1 cellular context compared by ENCODE assay signal in genomic region chr11:65421204-65422103, GRCh38.
TF ChIP-seq lines count a peak whose summit lies in the region.

No MANE protein-coding gene starts in this region.

TF ChIP-seq in HepG2, 621 proteins besides CTCF, POLR2A, EP300 and RAD21 (continues in another document):
- TF ChIP-seq, protein P1, sequence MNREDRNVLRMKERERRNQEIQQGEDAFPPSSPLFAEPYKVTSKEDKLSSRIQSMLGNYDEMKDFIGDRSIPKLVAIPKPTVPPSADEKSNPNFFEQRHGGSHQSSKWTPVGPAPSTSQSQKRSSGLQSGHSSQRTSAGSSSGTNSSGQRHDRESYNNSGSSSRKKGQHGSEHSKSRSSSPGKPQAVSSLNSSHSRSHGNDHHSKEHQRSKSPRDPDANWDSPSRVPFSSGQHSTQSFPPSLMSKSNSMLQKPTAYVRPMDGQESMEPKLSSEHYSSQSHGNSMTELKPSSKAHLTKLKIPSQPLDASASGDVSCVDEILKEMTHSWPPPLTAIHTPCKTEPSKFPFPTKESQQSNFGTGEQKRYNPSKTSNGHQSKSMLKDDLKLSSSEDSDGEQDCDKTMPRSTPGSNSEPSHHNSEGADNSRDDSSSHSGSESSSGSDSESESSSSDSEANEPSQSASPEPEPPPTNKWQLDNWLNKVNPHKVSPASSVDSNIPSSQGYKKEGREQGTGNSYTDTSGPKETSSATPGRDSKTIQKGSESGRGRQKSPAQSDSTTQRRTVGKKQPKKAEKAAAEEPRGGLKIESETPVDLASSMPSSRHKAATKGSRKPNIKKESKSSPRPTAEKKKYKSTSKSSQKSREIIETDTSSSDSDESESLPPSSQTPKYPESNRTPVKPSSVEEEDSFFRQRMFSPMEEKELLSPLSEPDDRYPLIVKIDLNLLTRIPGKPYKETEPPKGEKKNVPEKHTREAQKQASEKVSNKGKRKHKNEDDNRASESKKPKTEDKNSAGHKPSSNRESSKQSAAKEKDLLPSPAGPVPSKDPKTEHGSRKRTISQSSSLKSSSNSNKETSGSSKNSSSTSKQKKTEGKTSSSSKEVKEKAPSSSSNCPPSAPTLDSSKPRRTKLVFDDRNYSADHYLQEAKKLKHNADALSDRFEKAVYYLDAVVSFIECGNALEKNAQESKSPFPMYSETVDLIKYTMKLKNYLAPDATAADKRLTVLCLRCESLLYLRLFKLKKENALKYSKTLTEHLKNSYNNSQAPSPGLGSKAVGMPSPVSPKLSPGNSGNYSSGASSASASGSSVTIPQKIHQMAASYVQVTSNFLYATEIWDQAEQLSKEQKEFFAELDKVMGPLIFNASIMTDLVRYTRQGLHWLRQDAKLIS (CRISPR knock-in tag; IDR thresholded peaks at IDR 0.05) = peak; percentile 89
- no peak; the same call in 1 of the 2 replicates for TF ChIP-seq KDM5B (CRISPR knock-in tag; IDR thresholded peaks at IDR 0.05; ENCODE audit: borderline replicate concordance)
- TF ChIP-seq ATF2 (CRISPR knock-in tag; IDR thresholded peaks at IDR 0.05) = peak; percentile 86
- TF ChIP-seq, protein P2, sequence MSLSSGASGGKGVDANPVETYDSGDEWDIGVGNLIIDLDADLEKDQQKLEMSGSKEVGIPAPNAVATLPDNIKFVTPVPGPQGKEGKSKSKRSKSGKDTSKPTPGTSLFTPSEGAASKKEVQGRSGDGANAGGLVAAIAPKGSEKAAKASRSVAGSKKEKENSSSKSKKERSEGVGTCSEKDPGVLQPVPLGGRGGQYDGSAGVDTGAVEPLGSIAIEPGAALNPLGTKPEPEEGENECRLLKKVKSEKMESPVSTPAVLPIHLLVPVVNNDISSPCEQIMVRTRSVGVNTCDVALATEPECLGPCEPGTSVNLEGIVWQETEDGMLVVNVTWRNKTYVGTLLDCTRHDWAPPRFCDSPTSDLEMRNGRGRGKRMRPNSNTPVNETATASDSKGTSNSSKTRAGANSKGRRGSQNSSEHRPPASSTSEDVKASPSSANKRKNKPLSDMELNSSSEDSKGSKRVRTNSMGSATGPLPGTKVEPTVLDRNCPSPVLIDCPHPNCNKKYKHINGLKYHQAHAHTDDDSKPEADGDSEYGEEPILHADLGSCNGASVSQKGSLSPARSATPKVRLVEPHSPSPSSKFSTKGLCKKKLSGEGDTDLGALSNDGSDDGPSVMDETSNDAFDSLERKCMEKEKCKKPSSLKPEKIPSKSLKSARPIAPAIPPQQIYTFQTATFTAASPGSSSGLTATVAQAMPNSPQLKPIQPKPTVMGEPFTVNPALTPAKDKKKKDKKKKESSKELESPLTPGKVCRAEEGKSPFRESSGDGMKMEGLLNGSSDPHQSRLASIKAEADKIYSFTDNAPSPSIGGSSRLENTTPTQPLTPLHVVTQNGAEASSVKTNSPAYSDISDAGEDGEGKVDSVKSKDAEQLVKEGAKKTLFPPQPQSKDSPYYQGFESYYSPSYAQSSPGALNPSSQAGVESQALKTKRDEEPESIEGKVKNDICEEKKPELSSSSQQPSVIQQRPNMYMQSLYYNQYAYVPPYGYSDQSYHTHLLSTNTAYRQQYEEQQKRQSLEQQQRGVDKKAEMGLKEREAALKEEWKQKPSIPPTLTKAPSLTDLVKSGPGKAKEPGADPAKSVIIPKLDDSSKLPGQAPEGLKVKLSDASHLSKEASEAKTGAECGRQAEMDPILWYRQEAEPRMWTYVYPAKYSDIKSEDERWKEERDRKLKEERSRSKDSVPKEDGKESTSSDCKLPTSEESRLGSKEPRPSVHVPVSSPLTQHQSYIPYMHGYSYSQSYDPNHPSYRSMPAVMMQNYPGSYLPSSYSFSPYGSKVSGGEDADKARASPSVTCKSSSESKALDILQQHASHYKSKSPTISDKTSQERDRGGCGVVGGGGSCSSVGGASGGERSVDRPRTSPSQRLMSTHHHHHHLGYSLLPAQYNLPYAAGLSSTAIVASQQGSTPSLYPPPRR (CRISPR knock-in tag; IDR thresholded peaks at IDR 0.05; ENCODE audit: borderline replicate concordance) = 0 out of 2 replicates have a peak, but pooled peaks have one; percentile 31
- TF ChIP-seq, protein P3, sequence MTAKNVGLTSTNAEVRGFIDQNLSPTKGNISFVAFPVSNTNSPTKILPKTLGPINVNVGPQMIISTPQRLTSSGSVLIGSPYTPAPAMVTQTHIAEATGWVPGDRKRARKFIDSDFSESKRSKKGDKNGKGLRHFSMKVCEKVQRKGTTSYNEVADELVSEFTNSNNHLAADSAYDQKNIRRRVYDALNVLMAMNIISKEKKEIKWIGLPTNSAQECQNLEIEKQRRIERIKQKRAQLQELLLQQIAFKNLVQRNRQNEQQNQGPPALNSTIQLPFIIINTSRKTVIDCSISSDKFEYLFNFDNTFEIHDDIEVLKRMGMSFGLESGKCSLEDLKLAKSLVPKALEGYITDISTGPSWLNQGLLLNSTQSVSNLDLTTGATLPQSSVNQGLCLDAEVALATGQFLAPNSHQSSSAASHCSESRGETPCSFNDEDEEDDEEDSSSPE (CRISPR knock-in tag; IDR thresholded peaks at IDR 0.05) = peak; percentile 28; the same call in 1 of the 2 replicates
- TF ChIP-seq NAIF1 (CRISPR knock-in tag; IDR thresholded peaks at IDR 0.05; ENCODE audit: borderline replicate concordance) = no peak
- no peak for TF ChIP-seq ZNF766 (CRISPR knock-in tag; IDR thresholded peaks at IDR 0.05; ENCODE audit: borderline replicate concordance)
- TF ChIP-seq, protein P4, sequence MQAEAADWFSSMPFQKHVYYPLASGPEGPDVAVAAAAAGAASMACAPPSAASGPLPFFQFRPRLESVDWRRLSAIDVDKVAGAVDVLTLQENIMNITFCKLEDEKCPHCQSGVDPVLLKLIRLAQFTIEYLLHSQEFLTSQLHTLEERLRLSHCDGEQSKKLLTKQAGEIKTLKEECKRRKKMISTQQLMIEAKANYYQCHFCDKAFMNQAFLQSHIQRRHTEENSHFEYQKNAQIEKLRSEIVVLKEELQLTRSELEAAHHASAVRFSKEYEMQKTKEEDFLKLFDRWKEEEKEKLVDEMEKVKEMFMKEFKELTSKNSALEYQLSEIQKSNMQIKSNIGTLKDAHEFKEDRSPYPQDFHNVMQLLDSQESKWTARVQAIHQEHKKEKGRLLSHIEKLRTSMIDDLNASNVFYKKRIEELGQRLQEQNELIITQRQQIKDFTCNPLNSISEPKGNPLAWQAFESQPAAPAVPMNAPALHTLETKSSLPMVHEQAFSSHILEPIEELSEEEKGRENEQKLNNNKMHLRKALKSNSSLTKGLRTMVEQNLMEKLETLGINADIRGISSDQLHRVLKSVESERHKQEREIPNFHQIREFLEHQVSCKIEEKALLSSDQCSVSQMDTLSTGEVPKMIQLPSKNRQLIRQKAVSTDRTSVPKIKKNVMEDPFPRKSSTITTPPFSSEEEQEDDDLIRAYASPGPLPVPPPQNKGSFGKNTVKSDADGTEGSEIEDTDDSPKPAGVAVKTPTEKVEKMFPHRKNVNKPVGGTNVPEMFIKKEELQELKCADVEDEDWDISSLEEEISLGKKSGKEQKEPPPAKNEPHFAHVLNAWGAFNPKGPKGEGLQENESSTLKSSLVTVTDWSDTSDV (CRISPR knock-in tag; IDR thresholded peaks at IDR 0.05) = 0 out of 2 replicates have a peak, but pooled peaks have one; percentile 76
- no peak for TF ChIP-seq NFATC3 (CRISPR knock-in tag; IDR thresholded peaks at IDR 0.05)
- peak; percentile 77 for TF ChIP-seq POLR2AphosphoS5 (IDR thresholded peaks at IDR 0.05; ENCODE audit: low read depth, low read length)
- TF ChIP-seq SSRP1 (CRISPR knock-in tag; IDR thresholded peaks at IDR 0.05) = peak; percentile 29; the same call in 1 of the 2 replicates
- TF ChIP-seq BRD4 (CRISPR knock-in tag; IDR thresholded peaks at IDR 0.05) = peak; percentile 97
- TF ChIP-seq ZNF574 (CRISPR knock-in tag; IDR thresholded peaks at IDR 0.05) = peak; percentile 82
- TF ChIP-seq MTERF4 (CRISPR knock-in tag; IDR thresholded peaks at IDR 0.05) = peak; percentile 17
- 0 out of 2 replicates have a peak, but pooled peaks have one; percentile 36 for TF ChIP-seq GZF1 (CRISPR knock-in tag; IDR thresholded peaks at IDR 0.05)
- peak; percentile 96 for TF ChIP-seq FOSL2 (CRISPR knock-in tag; IDR thresholded peaks at IDR 0.05)
- TF ChIP-seq CAMTA2 (CRISPR knock-in tag; IDR thresholded peaks at IDR 0.05; ENCODE audit: borderline replicate concordance) = no peak
- peak; percentile 80 for TF ChIP-seq HOXA5 (CRISPR knock-in tag; IDR thresholded peaks at IDR 0.05)
- TF ChIP-seq RNF219 (CRISPR knock-in tag; IDR thresholded peaks at IDR 0.05) = 0 out of 2 replicates have a peak, but pooled peaks have one; percentile 10
- peak; percentile 67; the same call in 1 of the 2 replicates for TF ChIP-seq ZFX (CRISPR knock-in tag; IDR thresholded peaks at IDR 0.05; ENCODE audit: low read depth)
- peak; percentile 58 for TF ChIP-seq PAXIP1 (CRISPR knock-in tag; conservative IDR thresholded peaks at IDR 0.05)
- TF ChIP-seq IRF9 (CRISPR knock-in tag; IDR thresholded peaks at IDR 0.05; ENCODE audit: borderline replicate concordance) = peak; percentile 54; the same call in 1 of the 2 replicates
- TF ChIP-seq NR2C2 (CRISPR knock-in tag; IDR thresholded peaks at IDR 0.05; ENCODE audit: borderline replicate concordance) = peak; percentile 60; the same call in 1 of the 2 replicates
- TF ChIP-seq TAF1 (CRISPR knock-in tag; IDR thresholded peaks at IDR 0.05) = peak; percentile 72
- TF ChIP-seq ARNTL (CRISPR knock-in tag; IDR thresholded peaks at IDR 0.05) = peak; percentile 82
